Comparison of ENCODE assay signal across 1 cellular context in the genomic region with DNA sequence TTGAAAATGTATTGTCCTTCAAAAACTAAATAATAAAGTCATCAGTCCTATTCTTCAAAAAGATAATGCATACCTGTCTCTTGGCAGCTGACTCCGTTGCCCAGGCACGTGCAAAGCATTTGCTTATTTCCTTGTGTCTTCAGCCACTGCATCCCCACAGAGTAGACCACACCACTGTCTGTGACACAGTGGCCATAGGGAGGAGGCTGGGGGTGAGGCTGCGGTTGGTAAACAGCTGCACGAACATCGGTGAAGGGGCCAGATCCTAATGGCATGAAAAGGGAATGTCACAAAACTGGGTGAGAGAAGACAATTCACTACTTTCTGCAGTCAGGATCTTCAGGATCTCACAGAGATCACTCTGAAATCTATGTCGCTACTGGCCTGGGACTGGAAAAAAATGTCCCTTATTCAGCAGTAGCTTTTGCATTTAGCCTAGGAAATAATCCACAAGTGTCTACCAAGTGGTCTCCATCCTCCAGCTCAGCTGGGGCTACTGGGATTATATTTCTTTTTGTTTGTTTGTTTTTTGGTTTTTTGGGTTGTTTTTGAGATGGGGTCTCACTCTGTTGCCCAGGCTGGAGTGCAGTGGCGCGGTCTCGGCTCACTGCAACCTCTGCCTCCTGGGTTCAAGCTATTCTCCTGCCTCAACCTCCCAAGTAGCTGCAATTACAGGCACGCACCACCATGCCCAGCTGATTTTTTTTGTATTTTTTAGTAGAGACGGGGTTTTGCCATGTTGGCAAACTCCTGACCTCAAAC.
TF ChIP-seq lines count a peak whose summit lies in the region.

No MANE protein-coding gene starts in this region.

TF ChIP-seq in HepG2, 621 proteins besides CTCF, POLR2A, EP300 and RAD21 (continued from another document and continues in another):
- TF ChIP-seq PHF5A (CRISPR knock-in tag; IDR thresholded peaks at IDR 0.05; ENCODE audit: low read depth, unreplicated experiment), result no peak
- no peak for TF ChIP-seq ZEB1 (IDR thresholded peaks at IDR 0.05; ENCODE audit: insufficient replicate concordance, low read depth)
- TF ChIP-seq SALL1 (CRISPR knock-in tag; IDR thresholded peaks at IDR 0.05), result peak; percentile 56
- TF ChIP-seq NFE2L2 (IDR thresholded peaks at IDR 0.05; ENCODE audit: low read length), result no peak
- TF ChIP-seq SNRNP70 (IDR thresholded peaks at IDR 0.05; ENCODE audit: low read depth, low read length), result no peak
- TF ChIP-seq ZNF883 (CRISPR knock-in tag; IDR thresholded peaks at IDR 0.05; ENCODE audit: not compliant biosample characterization), result no peak
- TF ChIP-seq ZNF510 (CRISPR knock-in tag; IDR thresholded peaks at IDR 0.05; ENCODE audit: low read depth), result no peak
- TF ChIP-seq ZZZ3 (CRISPR knock-in tag; IDR thresholded peaks at IDR 0.05; ENCODE audit: borderline replicate concordance), result no peak
- TF ChIP-seq, protein P1, sequence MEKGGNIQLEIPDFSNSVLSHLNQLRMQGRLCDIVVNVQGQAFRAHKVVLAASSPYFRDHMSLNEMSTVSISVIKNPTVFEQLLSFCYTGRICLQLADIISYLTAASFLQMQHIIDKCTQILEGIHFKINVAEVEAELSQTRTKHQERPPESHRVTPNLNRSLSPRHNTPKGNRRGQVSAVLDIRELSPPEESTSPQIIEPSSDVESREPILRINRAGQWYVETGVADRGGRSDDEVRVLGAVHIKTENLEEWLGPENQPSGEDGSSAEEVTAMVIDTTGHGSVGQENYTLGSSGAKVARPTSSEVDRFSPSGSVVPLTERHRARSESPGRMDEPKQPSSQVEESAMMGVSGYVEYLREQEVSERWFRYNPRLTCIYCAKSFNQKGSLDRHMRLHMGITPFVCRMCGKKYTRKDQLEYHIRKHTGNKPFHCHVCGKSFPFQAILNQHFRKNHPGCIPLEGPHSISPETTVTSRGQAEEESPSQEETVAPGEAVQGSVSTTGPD (CRISPR knock-in tag; IDR thresholded peaks at IDR 0.05), result no peak
- TF ChIP-seq ZNF644 (CRISPR knock-in tag; IDR thresholded peaks at IDR 0.05; ENCODE audit: low read depth), result no peak
- TF ChIP-seq, protein P2, sequence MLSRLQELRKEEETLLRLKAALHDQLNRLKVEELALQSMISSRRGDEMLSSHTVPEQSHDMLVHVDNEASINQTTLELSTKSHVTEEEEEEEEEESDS (CRISPR knock-in tag; IDR thresholded peaks at IDR 0.05; ENCODE audit: borderline replicate concordance), result 0 out of 2 replicates have a peak, but pooled peaks have one; percentile 46
- no peak for TF ChIP-seq MTF1 (CRISPR knock-in tag; IDR thresholded peaks at IDR 0.05)
- no peak for TF ChIP-seq SATB2 (CRISPR knock-in tag; IDR thresholded peaks at IDR 0.05)
- TF ChIP-seq PPARG (CRISPR knock-in tag; conservative IDR thresholded peaks at IDR 0.05), result no peak
- TF ChIP-seq ZC3H13 (CRISPR knock-in tag; IDR thresholded peaks at IDR 0.05), result peak; percentile 72; the same call in 1 of the 2 replicates
- TF ChIP-seq ZNF124 (CRISPR knock-in tag; IDR thresholded peaks at IDR 0.05), result no peak
- TF ChIP-seq MTA1 (CRISPR knock-in tag; IDR thresholded peaks at IDR 0.05; ENCODE audit: borderline replicate concordance), result no peak
- TF ChIP-seq ZC3H4 (CRISPR knock-in tag; IDR thresholded peaks at IDR 0.05; ENCODE audit: borderline replicate concordance), result peak; percentile 98
- TF ChIP-seq MXI1 (IDR thresholded peaks at IDR 0.05; ENCODE audit: borderline replicate concordance, low read depth, low read length), result no peak
- TF ChIP-seq, protein P3, sequence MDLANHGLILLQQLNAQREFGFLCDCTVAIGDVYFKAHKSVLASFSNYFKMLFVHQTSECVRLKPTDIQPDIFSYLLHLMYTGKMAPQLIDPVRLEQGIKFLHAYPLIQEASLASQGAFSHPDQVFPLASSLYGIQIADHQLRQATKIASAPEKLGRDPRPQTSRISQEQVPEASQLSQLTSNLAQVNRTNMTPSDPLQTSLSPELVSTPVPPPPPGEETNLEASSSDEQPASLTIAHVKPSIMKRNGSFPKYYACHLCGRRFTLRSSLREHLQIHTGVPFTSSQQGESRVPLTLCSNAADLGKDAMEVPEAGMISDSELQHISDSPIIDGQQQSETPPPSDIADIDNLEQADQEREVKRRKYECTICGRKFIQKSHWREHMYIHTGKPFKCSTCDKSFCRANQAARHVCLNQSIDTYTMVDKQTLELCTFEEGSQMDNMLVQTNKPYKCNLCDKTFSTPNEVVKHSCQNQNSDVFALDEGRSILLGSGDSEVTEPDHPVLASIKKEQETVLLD (CRISPR knock-in tag; IDR thresholded peaks at IDR 0.05; ENCODE audit: low read depth), result no peak
- TF ChIP-seq, protein P4, sequence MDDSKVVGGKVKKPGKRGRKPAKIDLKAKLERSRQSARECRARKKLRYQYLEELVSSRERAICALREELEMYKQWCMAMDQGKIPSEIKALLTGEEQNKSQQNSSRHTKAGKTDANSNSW (CRISPR knock-in tag; IDR thresholded peaks at IDR 0.05; ENCODE audit: borderline replicate concordance), result no peak
- TF ChIP-seq, protein P5, sequence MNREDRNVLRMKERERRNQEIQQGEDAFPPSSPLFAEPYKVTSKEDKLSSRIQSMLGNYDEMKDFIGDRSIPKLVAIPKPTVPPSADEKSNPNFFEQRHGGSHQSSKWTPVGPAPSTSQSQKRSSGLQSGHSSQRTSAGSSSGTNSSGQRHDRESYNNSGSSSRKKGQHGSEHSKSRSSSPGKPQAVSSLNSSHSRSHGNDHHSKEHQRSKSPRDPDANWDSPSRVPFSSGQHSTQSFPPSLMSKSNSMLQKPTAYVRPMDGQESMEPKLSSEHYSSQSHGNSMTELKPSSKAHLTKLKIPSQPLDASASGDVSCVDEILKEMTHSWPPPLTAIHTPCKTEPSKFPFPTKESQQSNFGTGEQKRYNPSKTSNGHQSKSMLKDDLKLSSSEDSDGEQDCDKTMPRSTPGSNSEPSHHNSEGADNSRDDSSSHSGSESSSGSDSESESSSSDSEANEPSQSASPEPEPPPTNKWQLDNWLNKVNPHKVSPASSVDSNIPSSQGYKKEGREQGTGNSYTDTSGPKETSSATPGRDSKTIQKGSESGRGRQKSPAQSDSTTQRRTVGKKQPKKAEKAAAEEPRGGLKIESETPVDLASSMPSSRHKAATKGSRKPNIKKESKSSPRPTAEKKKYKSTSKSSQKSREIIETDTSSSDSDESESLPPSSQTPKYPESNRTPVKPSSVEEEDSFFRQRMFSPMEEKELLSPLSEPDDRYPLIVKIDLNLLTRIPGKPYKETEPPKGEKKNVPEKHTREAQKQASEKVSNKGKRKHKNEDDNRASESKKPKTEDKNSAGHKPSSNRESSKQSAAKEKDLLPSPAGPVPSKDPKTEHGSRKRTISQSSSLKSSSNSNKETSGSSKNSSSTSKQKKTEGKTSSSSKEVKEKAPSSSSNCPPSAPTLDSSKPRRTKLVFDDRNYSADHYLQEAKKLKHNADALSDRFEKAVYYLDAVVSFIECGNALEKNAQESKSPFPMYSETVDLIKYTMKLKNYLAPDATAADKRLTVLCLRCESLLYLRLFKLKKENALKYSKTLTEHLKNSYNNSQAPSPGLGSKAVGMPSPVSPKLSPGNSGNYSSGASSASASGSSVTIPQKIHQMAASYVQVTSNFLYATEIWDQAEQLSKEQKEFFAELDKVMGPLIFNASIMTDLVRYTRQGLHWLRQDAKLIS (CRISPR knock-in tag; IDR thresholded peaks at IDR 0.05), result peak; percentile 98
- no peak for TF ChIP-seq ZNF274 (CRISPR knock-in tag; IDR thresholded peaks at IDR 0.05)
- TF ChIP-seq KLF9 (CRISPR knock-in tag; IDR thresholded peaks at IDR 0.05; ENCODE audit: low read depth), result no peak
- TF ChIP-seq ETV6 (CRISPR knock-in tag; conservative IDR thresholded peaks at IDR 0.05), result no peak
- TF ChIP-seq, protein P6, sequence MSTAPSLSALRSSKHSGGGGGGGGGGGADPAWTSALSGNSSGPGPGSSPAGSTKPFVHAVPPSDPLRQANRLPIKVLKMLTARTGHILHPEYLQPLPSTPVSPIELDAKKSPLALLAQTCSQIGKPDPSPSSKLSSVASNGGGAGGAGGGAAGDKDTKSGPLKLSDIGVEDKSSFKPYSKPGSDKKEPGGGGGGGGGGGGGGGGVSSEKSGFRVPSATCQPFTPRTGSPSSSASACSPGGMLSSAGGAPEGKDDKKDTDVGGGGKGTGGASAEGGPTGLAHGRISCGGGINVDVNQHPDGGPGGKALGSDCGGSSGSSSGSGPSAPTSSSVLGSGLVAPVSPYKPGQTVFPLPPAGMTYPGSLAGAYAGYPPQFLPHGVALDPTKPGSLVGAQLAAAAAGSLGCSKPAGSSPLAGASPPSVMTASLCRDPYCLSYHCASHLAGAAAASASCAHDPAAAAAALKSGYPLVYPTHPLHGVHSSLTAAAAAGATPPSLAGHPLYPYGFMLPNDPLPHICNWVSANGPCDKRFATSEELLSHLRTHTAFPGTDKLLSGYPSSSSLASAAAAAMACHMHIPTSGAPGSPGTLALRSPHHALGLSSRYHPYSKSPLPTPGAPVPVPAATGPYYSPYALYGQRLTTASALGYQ (CRISPR knock-in tag; IDR thresholded peaks at IDR 0.05), result no peak
- TF ChIP-seq, protein P7, sequence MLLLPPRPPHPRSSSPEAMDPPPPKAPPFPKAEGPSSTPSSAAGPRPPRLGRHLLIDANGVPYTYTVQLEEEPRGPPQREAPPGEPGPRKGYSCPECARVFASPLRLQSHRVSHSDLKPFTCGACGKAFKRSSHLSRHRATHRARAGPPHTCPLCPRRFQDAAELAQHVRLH (CRISPR knock-in tag; IDR thresholded peaks at IDR 0.05; ENCODE audit: borderline replicate concordance, low read depth), result 0 out of 2 replicates have a peak, but pooled peaks have one; percentile 22
- TF ChIP-seq TAF1 (CRISPR knock-in tag; IDR thresholded peaks at IDR 0.05), result no peak
- peak; percentile 92 for TF ChIP-seq PRPF4 (IDR thresholded peaks at IDR 0.05; ENCODE audit: low read depth, low read length, poor library complexity, severe bottlenecking)
- TF ChIP-seq, protein P8, sequence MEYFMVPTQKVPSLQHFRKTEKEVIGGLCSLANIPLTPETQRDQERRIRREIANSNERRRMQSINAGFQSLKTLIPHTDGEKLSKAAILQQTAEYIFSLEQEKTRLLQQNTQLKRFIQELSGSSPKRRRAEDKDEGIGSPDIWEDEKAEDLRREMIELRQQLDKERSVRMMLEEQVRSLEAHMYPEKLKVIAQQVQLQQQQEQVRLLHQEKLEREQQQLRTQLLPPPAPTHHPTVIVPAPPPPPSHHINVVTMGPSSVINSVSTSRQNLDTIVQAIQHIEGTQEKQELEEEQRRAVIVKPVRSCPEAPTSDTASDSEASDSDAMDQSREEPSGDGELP (IDR thresholded peaks at IDR 0.05; ENCODE audit: borderline replicate concordance, low read depth), result no peak
- no peak for TF ChIP-seq ZNF563 (CRISPR knock-in tag; IDR thresholded peaks at IDR 0.05)
- TF ChIP-seq, protein P9, sequence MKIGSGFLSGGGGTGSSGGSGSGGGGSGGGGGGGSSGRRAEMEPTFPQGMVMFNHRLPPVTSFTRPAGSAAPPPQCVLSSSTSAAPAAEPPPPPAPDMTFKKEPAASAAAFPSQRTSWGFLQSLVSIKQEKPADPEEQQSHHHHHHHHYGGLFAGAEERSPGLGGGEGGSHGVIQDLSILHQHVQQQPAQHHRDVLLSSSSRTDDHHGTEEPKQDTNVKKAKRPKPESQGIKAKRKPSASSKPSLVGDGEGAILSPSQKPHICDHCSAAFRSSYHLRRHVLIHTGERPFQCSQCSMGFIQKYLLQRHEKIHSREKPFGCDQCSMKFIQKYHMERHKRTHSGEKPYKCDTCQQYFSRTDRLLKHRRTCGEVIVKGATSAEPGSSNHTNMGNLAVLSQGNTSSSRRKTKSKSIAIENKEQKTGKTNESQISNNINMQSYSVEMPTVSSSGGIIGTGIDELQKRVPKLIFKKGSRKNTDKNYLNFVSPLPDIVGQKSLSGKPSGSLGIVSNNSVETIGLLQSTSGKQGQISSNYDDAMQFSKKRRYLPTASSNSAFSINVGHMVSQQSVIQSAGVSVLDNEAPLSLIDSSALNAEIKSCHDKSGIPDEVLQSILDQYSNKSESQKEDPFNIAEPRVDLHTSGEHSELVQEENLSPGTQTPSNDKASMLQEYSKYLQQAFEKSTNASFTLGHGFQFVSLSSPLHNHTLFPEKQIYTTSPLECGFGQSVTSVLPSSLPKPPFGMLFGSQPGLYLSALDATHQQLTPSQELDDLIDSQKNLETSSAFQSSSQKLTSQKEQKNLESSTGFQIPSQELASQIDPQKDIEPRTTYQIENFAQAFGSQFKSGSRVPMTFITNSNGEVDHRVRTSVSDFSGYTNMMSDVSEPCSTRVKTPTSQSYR (CRISPR knock-in tag; IDR thresholded peaks at IDR 0.05; ENCODE audit: borderline replicate concordance), result no peak
- no peak for TF ChIP-seq ZKSCAN8 (CRISPR knock-in tag; IDR thresholded peaks at IDR 0.05; ENCODE audit: borderline replicate concordance)
- TF ChIP-seq SRF (IDR thresholded peaks at IDR 0.05; ENCODE audit: low read depth, low read length), result no peak
- no peak for TF ChIP-seq ZFP36L2 (CRISPR knock-in tag; IDR thresholded peaks at IDR 0.05)
- TF ChIP-seq KLF15 (CRISPR knock-in tag; IDR thresholded peaks at IDR 0.05; ENCODE audit: borderline replicate concordance), result no peak
- peak; percentile 37; the same call in 1 of the 2 replicates for TF ChIP-seq TARDBP (CRISPR knock-in tag; IDR thresholded peaks at IDR 0.05)
- TF ChIP-seq POLR2G (IDR thresholded peaks at IDR 0.05; ENCODE audit: low read depth, low read length), result peak; percentile 87
- TF ChIP-seq MBD4 (IDR thresholded peaks at IDR 0.05; ENCODE audit: borderline replicate concordance, low read length), result peak; percentile 24; the same call in 1 of the 2 replicates
- no peak for TF ChIP-seq NFKB2 (CRISPR knock-in tag; IDR thresholded peaks at IDR 0.05; ENCODE audit: borderline replicate concordance)
- no peak for TF ChIP-seq RFXANK (CRISPR knock-in tag; IDR thresholded peaks at IDR 0.05)
- TF ChIP-seq ISL2 (CRISPR knock-in tag; IDR thresholded peaks at IDR 0.05), result 0 out of 2 replicates have a peak, but pooled peaks have one; percentile 25
- TF ChIP-seq ZNF570 (CRISPR knock-in tag; IDR thresholded peaks at IDR 0.05; ENCODE audit: borderline replicate concordance), result no peak
- no peak for TF ChIP-seq ELF1 (CRISPR knock-in tag; IDR thresholded peaks at IDR 0.05)
- TF ChIP-seq ZNF766 (CRISPR knock-in tag; IDR thresholded peaks at IDR 0.05; ENCODE audit: borderline replicate concordance), result peak; percentile 42; the same call in 1 of the 2 replicates
- TF ChIP-seq ZNF263 (CRISPR knock-in tag; IDR thresholded peaks at IDR 0.05), result 0 out of 2 replicates have a peak, but pooled peaks have one; percentile 22
- TF ChIP-seq, protein P10, sequence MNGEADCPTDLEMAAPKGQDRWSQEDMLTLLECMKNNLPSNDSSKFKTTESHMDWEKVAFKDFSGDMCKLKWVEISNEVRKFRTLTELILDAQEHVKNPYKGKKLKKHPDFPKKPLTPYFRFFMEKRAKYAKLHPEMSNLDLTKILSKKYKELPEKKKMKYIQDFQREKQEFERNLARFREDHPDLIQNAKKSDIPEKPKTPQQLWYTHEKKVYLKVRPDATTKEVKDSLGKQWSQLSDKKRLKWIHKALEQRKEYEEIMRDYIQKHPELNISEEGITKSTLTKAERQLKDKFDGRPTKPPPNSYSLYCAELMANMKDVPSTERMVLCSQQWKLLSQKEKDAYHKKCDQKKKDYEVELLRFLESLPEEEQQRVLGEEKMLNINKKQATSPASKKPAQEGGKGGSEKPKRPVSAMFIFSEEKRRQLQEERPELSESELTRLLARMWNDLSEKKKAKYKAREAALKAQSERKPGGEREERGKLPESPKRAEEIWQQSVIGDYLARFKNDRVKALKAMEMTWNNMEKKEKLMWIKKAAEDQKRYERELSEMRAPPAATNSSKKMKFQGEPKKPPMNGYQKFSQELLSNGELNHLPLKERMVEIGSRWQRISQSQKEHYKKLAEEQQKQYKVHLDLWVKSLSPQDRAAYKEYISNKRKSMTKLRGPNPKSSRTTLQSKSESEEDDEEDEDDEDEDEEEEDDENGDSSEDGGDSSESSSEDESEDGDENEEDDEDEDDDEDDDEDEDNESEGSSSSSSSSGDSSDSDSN (CRISPR knock-in tag; IDR thresholded peaks at IDR 0.05), result 0 out of 2 replicates have a peak, but pooled peaks have one; percentile 16
- no peak for TF ChIP-seq JUN (CRISPR knock-in tag; IDR thresholded peaks at IDR 0.05)
- TF ChIP-seq ZNF672 (CRISPR knock-in tag; IDR thresholded peaks at IDR 0.05), result no peak
- TF ChIP-seq ZMYM2 (CRISPR knock-in tag; IDR thresholded peaks at IDR 0.05), result no peak
